1 cellular context compared by ENCODE assay signal in the genomic region with DNA sequence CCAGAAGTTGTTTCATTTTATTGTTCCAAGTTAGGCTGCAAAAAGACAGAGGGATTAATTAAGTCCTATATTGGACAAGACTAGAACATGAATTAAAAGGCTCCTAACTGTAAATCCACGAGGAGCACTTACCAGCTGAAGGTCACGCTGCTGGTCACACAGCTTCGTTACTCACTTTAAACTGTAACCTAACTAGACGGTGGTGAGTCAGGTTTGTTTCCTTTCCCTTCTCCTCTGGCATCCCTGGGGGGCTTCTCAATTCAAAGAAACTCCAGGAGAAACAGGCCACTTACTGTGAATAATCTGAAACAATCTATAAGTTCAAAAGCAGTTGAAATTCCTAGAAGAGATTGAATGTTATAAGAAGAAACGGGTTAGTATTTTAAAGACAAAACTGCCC.
TF ChIP-seq lines count a peak whose summit lies in the region.

No MANE protein-coding gene starts in this region.

TF ChIP-seq in H1, 55 proteins besides CTCF, POLR2A, EP300 and RAD21:
- TF ChIP-seq TCF12 (IDR thresholded peaks at IDR 0.05; ENCODE audit: low read depth, low read length) (no peak), EGR1 (IDR thresholded peaks at IDR 0.05; ENCODE audit: borderline replicate concordance, low read depth, low read length) (no peak), SP2 (IDR thresholded peaks at IDR 0.05; ENCODE audit: low read length) (no peak), RFX5 (IDR thresholded peaks at IDR 0.05; ENCODE audit: borderline replicate concordance, low read depth, low read length) (no peak), SP1 (IDR thresholded peaks at IDR 0.05; ENCODE audit: low read depth, low read length) (no peak), SIN3A (conservative IDR thresholded peaks at IDR 0.05 in 1 of 2, IDR thresholded peaks at IDR 0.05 in 1 of 2; ENCODE audit: low read depth in 1 of 2, low read length in 2 of 2) (no peak)
- TF ChIP-seq, protein P1, sequence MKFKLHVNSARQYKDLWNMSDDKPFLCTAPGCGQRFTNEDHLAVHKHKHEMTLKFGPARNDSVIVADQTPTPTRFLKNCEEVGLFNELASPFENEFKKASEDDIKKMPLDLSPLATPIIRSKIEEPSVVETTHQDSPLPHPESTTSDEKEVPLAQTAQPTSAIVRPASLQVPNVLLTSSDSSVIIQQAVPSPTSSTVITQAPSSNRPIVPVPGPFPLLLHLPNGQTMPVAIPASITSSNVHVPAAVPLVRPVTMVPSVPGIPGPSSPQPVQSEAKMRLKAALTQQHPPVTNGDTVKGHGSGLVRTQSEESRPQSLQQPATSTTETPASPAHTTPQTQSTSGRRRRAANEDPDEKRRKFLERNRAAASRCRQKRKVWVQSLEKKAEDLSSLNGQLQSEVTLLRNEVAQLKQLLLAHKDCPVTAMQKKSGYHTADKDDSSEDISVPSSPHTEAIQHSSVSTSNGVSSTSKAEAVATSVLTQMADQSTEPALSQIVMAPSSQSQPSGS (IDR thresholded peaks at IDR 0.05; ENCODE audit: low read length) = no peak
- TF ChIP-seq, protein P2, sequence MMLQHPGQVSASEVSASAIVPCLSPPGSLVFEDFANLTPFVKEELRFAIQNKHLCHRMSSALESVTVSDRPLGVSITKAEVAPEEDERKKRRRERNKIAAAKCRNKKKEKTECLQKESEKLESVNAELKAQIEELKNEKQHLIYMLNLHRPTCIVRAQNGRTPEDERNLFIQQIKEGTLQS (IDR thresholded peaks at IDR 0.05; ENCODE audit: insufficient read depth, low read depth, low read length) = no peak
- TF ChIP-seq, protein P3, sequence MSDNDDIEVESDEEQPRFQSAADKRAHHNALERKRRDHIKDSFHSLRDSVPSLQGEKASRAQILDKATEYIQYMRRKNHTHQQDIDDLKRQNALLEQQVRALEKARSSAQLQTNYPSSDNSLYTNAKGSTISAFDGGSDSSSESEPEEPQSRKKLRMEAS (IDR thresholded peaks at IDR 0.05) = no peak
